ENCODE assay signal across 1 cellular context in genomic region chr1:64473367-64473766, GRCh38.
TF ChIP-seq lines count a peak whose summit lies in the region.

No MANE protein-coding gene starts in this region.

TF ChIP-seq in GM23338, 12 proteins besides CTCF, POLR2A, EP300 and RAD21 (continued from another document):
- TF ChIP-seq ZNF462 (CRISPR knock-in tag; IDR thresholded peaks at IDR 0.05) (no peak), POLR2AphosphoS5 (IDR thresholded peaks at IDR 0.05; ENCODE audit: low read depth) (no peak), CREB1 (CRISPR knock-in tag; IDR thresholded peaks at IDR 0.05; ENCODE audit: low read depth) (no peak), JUNB (IDR thresholded peaks at IDR 0.05; ENCODE audit: unreplicated experiment) (no peak), STAT1 (IDR thresholded peaks at IDR 0.05; ENCODE audit: unreplicated experiment) (no peak), ETS1 (IDR thresholded peaks at IDR 0.05) (no peak)
